In genomic region chr6:27553123-27553904, GRCh38 we compare ENCODE assay signal across 7 cellular contexts.
A peak's percentile ranks its signal among the peaks of the same experiment; 100 is the strongest.
DNase-seq lines count a peak whose midpoint lies in the region; ATAC-seq and TF ChIP-seq lines count a peak whose summit lies in the region.

No MANE protein-coding gene starts in this region.

- peaks cover 11% of the 10 kb centered on the region for H3K4me1 Mint-ChIP-seq in T-helper 1 cell treated with Interleukin-12 subunit alpha and Interleukin-12 subunit beta and Interleukin-4 antibody, amounts not matched to agents 30 μg/mL and 1 μg/mL, for 36 hours (ENCODE audit: low read depth)

- no peak overlapping the region for H3K27ac Mint-ChIP-seq in T-helper 1 cell treated with Interleukin-12 subunit alpha and Interleukin-12 subunit beta and Interleukin-4 antibody, amounts not matched to agents 30 μg/mL and 1 μg/mL, for 36 hours

- peak; percentile 73 for ATAC-seq in GM18907 (IDR thresholded peaks at IDR 0.05; ENCODE audit: unreplicated experiment)
- peak; percentile 69 for ATAC-seq in HG03342 (IDR thresholded peaks at IDR 0.05; ENCODE audit: unreplicated experiment)
- ATAC-seq in Right ventricle myocardium inferior = no peak

- H3K9me3 Mint-ChIP-seq in T-helper 1 cell treated with Interleukin-12 subunit alpha and Interleukin-12 subunit beta and Interleukin-4 antibody, amounts not matched to agents 30 μg/mL and 1 μg/mL, for 36 hours = peaks cover 12% of the 10 kb centered on the region

- peak overlapping the region; percentile 35 for H3K4me3 ChIP-seq in fibroblast of villous mesenchyme (ENCODE audit: low read depth, low read length)

- peaks cover 79% of the 10 kb centered on the region for H3K27me3 Mint-ChIP-seq in T-helper 1 cell treated with Interleukin-12 subunit alpha and Interleukin-12 subunit beta and Interleukin-4 antibody, amounts not matched to agents 30 μg/mL and 1 μg/mL, for 36 hours (ENCODE audit: low read depth)

- DNase-seq in fibroblast of villous mesenchyme (ENCODE audit: low read depth) (peak; percentile 23), epidermal melanocyte (ENCODE audit: insufficient read length, low spot score) (no peak), anterior cingulate cortex (lab: John Stamatoyannopoulos, UW) (no peak), Right ventricle myocardium inferior (ENCODE audit: missing footprints) (no peak)

- no peak for TF ChIP-seq CTCF in fibroblast of villous mesenchyme (IDR thresholded peaks at IDR 0.05; ENCODE audit: insufficient read depth, low read depth, low read length)

- intact Hi-C loops in Right ventricle myocardium inferior (cut with DNase I) = no loop called here

- peaks cover 3% of the 10 kb centered on the region for H3K36me3 Mint-ChIP-seq in T-helper 1 cell treated with Interleukin-12 subunit alpha and Interleukin-12 subunit beta and Interleukin-4 antibody, amounts not matched to agents 30 μg/mL and 1 μg/mL, for 36 hours (ENCODE audit: low read depth)

- H3K4me3 Mint-ChIP-seq in T-helper 1 cell treated with Interleukin-12 subunit alpha and Interleukin-12 subunit beta and Interleukin-4 antibody, amounts not matched to agents 30 μg/mL and 1 μg/mL, for 36 hours = peak overlapping the region; percentile 45
